ENCODE assay signal across 25 cellular contexts in the genomic region with DNA sequence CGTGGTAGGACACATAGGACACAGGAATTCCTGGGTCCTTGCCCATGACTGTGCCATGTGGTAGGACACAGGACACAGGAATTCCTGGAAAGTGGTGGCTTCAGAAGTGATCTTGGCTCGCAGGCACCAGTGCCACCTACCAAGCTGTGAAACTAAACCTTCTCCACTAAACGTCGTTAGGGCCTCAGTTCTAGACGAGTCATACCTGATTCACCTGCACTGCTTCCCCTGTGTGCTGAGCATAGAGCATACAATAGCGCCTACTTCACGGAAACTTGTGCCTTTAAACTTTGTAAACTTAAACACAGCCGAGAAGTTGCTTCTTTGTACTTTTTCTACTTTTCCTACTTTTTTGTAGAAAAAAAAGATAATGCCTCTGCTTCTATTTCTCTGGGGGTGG. TPM values are rescaled to one million over a fixed set of nuclear protein-coding genes. Genes with fewer than 3 reads are reported as not detected.
A peak's percentile ranks its signal among the peaks of the same experiment; 100 is the strongest.
DNase-seq lines count a peak whose midpoint lies in the region; ATAC-seq, FAIRE-seq and TF ChIP-seq lines count a peak whose summit lies in the region.
"Had no signal": no experiment of that assay in that cellular context is flagged by ENCODE, and none has a peak within 500 bp of the region (broad histone marks: within the 10 kb centered on the region; RNA-seq: fewer than 3 reads in every experiment).

No MANE protein-coding gene starts in this region.

- H2BK12ac ChIP-seq in H1 (ENCODE audit: low read depth, low read length): no peak overlapping the region

- no peak overlapping the region for H3K23ac ChIP-seq in H1 (ENCODE audit: insufficient read length)

- peaks cover 18% of the 10 kb centered on the region for H3K4me1 Mint-ChIP-seq in stimulated activated naive CD8-positive, alpha-beta T cell treated with anti-CD3 and anti-CD28 coated beads, Interleukin-15, amount 100 ng/mL, for 72 hours
- H3K4me1 Mint-ChIP-seq: CD8-positive, alpha-beta memory T cell had no signal

- no peaks in the 10 kb centered on the region; the same call in 1 of the 2 replicates for H3K23me2 ChIP-seq in H1 (ENCODE audit: low read depth, low read length)

- H3K18ac ChIP-seq in H1 (ENCODE audit: extremely low read depth, low read length): no peak overlapping the region

- peak; percentile 25 to 50 for ATAC-seq in activated CD4-positive, CD25-positive, alpha-beta regulatory T cell treated with anti-CD3 and anti-CD28 coated beads, Interleukin-2, amount 50 U/mL, for 24 hours
- peak; percentile 63 for ATAC-seq in stimulated activated naive CD8-positive, alpha-beta T cell treated with anti-CD3 and anti-CD28 coated beads, Interleukin-15, Interleukin-2, amounts not matched to agents 100 U/mL and 50 U/mL, for 24 hours
- ATAC-seq in stimulated activated naive CD8-positive, alpha-beta T cell treated with anti-CD3 and anti-CD28 coated beads, Interleukin-15, amount 100 ng/mL, for 72 hours: no peak
- ATAC-seq: GM23338, HepG2 had no signal

- POLR2A ChIA-PET in H1 (lab: Charles Lee; ENCODE audit: partially characterized antibody): no interaction called here

- no peak for TF ChIP-seq RAD21 in H1 (IDR thresholded peaks at IDR 0.05 in 1 of 2, conservative IDR thresholded peaks at IDR 0.05 in 1 of 2; ENCODE audit: low read depth in 2 of 2, low read length in 2 of 2)

- TF ChIP-seq CTCF in H1 (IDR thresholded peaks at IDR 0.05; ENCODE audit: control extremely low read depth in 1 of 3, insufficient read depth in 1 of 3, low read depth in 1 of 3, low read length in 3 of 3) (no peak), tibial nerve (IDR thresholded peaks at IDR 0.05) (no peak), smooth muscle cell (IDR thresholded peaks at IDR 0.05; ENCODE audit: borderline replicate concordance, insufficient read depth, poor library complexity, severe bottlenecking) (no peak), BE2C (IDR thresholded peaks at IDR 0.05; ENCODE audit: low read depth, low read length) (no peak)

- H3K79me2 ChIP-seq in H1 (ENCODE audit: control insufficient read depth in 1 of 2, insufficient read depth in 2 of 2, low read length in 2 of 2) (no peaks in the 10 kb centered on the region), smooth muscle cell (ENCODE audit: low read depth) (no peaks in the 10 kb centered on the region)

- CTCF ChIA-PET in H1 (lab: Charles Lee; ENCODE audit: partially characterized antibody): no interaction called here

- no peak overlapping the region for H4K5ac ChIP-seq in H1 (ENCODE audit: insufficient read length, low read depth, low read length)

- H3K27ac ChIP-seq in H1 (ENCODE audit: low read depth, low read length) (no peak overlapping the region), tibial nerve (peak overlapping the region; percentile 56 to 88 (median 64)), smooth muscle cell (ENCODE audit: low read depth) (no peak overlapping the region)
- H3K27ac ChIP-seq: 22Rv1, C4-2B, HL-60, Peyer's patch had no signal

- FAIRE-seq in H1 (lab: Jason Lieb, UNC): no peak
- FAIRE-seq: G401.6, GM12892, GM18507, HepG2 had no signal

- no peak overlapping the region for H3K56ac ChIP-seq in H1 (replicated peaks; ENCODE audit: insufficient read length, low read depth, low read length)

- H3K27ac Mint-ChIP-seq in stimulated activated naive CD8-positive, alpha-beta T cell treated with anti-CD3 and anti-CD28 coated beads, Interleukin-15, amount 100 ng/mL, for 72 hours: no peak overlapping the region
- H3K27ac Mint-ChIP-seq: CD8-positive, alpha-beta memory T cell; GM23338 had no signal

- H3K36me3 ChIP-seq in H1 (ENCODE audit: control insufficient read depth in 2 of 4, insufficient read depth in 4 of 4, low read length in 3 of 4) (peaks cover 0 to 6% (median 0%) of the 10 kb centered on the region in 4 experiments; a peak in 1 of 8 replicates), tibial nerve (peaks cover 0 to 8% (median 0%) of the 10 kb centered on the region in 3 donors), smooth muscle cell (ENCODE audit: low read depth) (no peaks in the 10 kb centered on the region), BE2C (no peaks in the 10 kb centered on the region)
- H3K36me3 ChIP-seq: Peyer's patch had no signal

- no peak for DNase-seq in activated CD4-positive, CD25-positive, alpha-beta regulatory T cell treated with anti-CD3 and anti-CD28 coated beads, Interleukin-2, amount 50 U/mL, for 72 hours
- no peak for DNase-seq in stimulated activated naive CD8-positive, alpha-beta T cell treated with anti-CD3 and anti-CD28 coated beads, Interleukin-15, Interleukin-2, amounts not matched to agents 100 U/mL and 50 U/mL, for 24 hours
- no peak for DNase-seq in stimulated activated naive CD8-positive, alpha-beta T cell treated with anti-CD3 and anti-CD28 coated beads, Interleukin-15, amount 100 ng/mL, for 72 hours
- DNase-seq in H1 (ENCODE audit: low read depth in 1 of 2, low spot score in 2 of 2): no peak
- DNase-seq in tibial nerve (ENCODE audit: low spot score in 2 of 2): no peak
- no peak for DNase-seq in smooth muscle cell (lab: John Stamatoyannopoulos, UW; ENCODE audit: unreplicated experiment)
- DNase-seq in BE2C: no peak
- DNase-seq: ACHN; CD8-positive, alpha-beta memory T cell; HCEC 1CT; KBM-7; NCI-H1092; NCI-H1436 treated with DMSO at 0.1 percent for 48 hours; NCI-H1930; NCI-H748 treated with DMSO at 0.1 percent for 48 hours; Peyer's patch had no signal

- no peak overlapping the region for H2BK5ac ChIP-seq in H1 (ENCODE audit: low read depth, low read length)

- peaks cover 12% of the 10 kb centered on the region for H3K27me3 Mint-ChIP-seq in stimulated activated naive CD8-positive, alpha-beta T cell treated with anti-CD3 and anti-CD28 coated beads, Interleukin-15, amount 100 ng/mL, for 72 hours

- H2BK20ac ChIP-seq in H1 (ENCODE audit: low read length): no peak overlapping the region

- H3K14ac ChIP-seq in H1 (ENCODE audit: insufficient read length): no peak overlapping the region

- H2AFZ ChIP-seq in H1 (ENCODE audit: low read length) (no peak overlapping the region), smooth muscle cell (ENCODE audit: low read depth) (no peak overlapping the region)
- H2AFZ ChIP-seq: GM23338 had no signal

- no peaks in the 10 kb centered on the region for H3K9me3 ChIP-seq in H1 (ENCODE audit: insufficient read depth in 2 of 2, low read depth in 1 of 2, low read length in 1 of 2)
- no peaks in the 10 kb centered on the region for H3K9me3 ChIP-seq in tibial nerve
- no peaks in the 10 kb centered on the region for H3K9me3 ChIP-seq in smooth muscle cell (replicated peaks; ENCODE audit: low read depth)
- H3K9me3 ChIP-seq in BE2C: no peaks in the 10 kb centered on the region
- H3K9me3 ChIP-seq: Peyer's patch had no signal

- H3K4me3 ChIP-seq in H1 (ENCODE audit: extremely low read depth in 1 of 4, insufficient read depth in 2 of 4, low read depth in 3 of 4, low read length in 4 of 4): no peak overlapping the region
- H3K4me3 ChIP-seq in tibial nerve: peak overlapping the region in 1 of 4 donors; percentile 8
- H3K4me3 ChIP-seq in smooth muscle cell: no peak overlapping the region
- H3K4me3 ChIP-seq in BE2C (ENCODE audit: low read depth, low read length): no peak overlapping the region
- H3K4me3 ChIP-seq: GM23338, Peyer's patch had no signal

- no peak overlapping the region for H4K91ac ChIP-seq in H1 (replicated peaks; ENCODE audit: insufficient read length, low read length)

- peaks cover 0 to 9% (median 5%) of the 10 kb centered on the region in 4 experiments; a peak in 6 of 7 replicates for H3K4me1 ChIP-seq in H1 (replicated peaks in 1 of 4; ENCODE audit: control insufficient read depth in 3 of 4, insufficient read depth in 4 of 4, low read length in 3 of 4)
- peaks cover 0 to 78% (median 29%) of the 10 kb centered on the region in 4 donors for H3K4me1 ChIP-seq in tibial nerve
- peaks cover 5% of the 10 kb centered on the region for H3K4me1 ChIP-seq in smooth muscle cell (ENCODE audit: low read depth)
- H3K4me1 ChIP-seq in BE2C: peaks cover 5% of the 10 kb centered on the region; the same call in 1 of the 2 replicates

- no peak overlapping the region for H2BK15ac ChIP-seq in H1 (ENCODE audit: low read length)

- H4K20me1 ChIP-seq in H1 (replicated peaks in 1 of 2; ENCODE audit: control insufficient read depth in 1 of 2, insufficient read depth in 2 of 2, low read length in 2 of 2): peaks cover 3 to 4% of the 10 kb centered on the region in 2 experiments
- no peaks in the 10 kb centered on the region for H4K20me1 ChIP-seq in smooth muscle cell (ENCODE audit: low read depth)

- H3K4me2 ChIP-seq in H1 (ENCODE audit: insufficient read depth in 1 of 2, low read depth in 2 of 2, low read length in 2 of 2) (no peak overlapping the region), smooth muscle cell (no peak overlapping the region)
- H3K4me2 ChIP-seq: GM23338 had no signal

- H2AK5ac ChIP-seq in H1 (ENCODE audit: low read depth, low read length): no peak overlapping the region

- peak overlapping the region; percentile 85; the same call in 1 of the 2 replicates for H4K8ac ChIP-seq in H1 (ENCODE audit: extremely low read depth, insufficient read depth, low read length)

- H3K4ac ChIP-seq in H1 (replicated peaks; ENCODE audit: insufficient read length, low read depth, low read length): no peak overlapping the region

- H3K9ac ChIP-seq in H1 (replicated peaks in 1 of 4; ENCODE audit: extremely low read depth in 1 of 4, low read depth in 3 of 4, low read length in 3 of 4): no peak overlapping the region
- no peak overlapping the region for H3K9ac ChIP-seq in smooth muscle cell (ENCODE audit: low read depth)

- H2BK120ac ChIP-seq in H1 (replicated peaks; ENCODE audit: low read depth, low read length): no peak overlapping the region

- TF ChIP-seq EP300 in H1 (IDR thresholded peaks at IDR 0.05; ENCODE audit: borderline replicate concordance in 1 of 2, low read depth in 2 of 2, low read length in 2 of 2) (no peak), tibial nerve (IDR thresholded peaks at IDR 0.05) (no peak)

- H3K27me3 ChIP-seq in H1 (replicated peaks in 1 of 4; ENCODE audit: control insufficient read depth in 3 of 4, extremely low read depth in 1 of 4, insufficient read depth in 3 of 4, low read length in 3 of 4) (peaks cover 14 to 20% (median 17%) of the 10 kb centered on the region in 4 experiments; a peak in 6 of 7 replicates), tibial nerve (peaks cover 0 to 23% of the 10 kb centered on the region in 2 donors), smooth muscle cell (ENCODE audit: low read depth) (peaks cover 7% of the 10 kb centered on the region), BE2C (peaks cover 97% of the 10 kb centered on the region)

- H3K4me3 Mint-ChIP-seq in stimulated activated naive CD8-positive, alpha-beta T cell treated with anti-CD3 and anti-CD28 coated beads, Interleukin-15, amount 100 ng/mL, for 72 hours: no peak overlapping the region
- H3K4me3 Mint-ChIP-seq: GM23338 had no signal

- 85% methylated on average over 8 of the region's 8 CpGs; no CpG with 5 or more reads in 1 of the 2 experiments for WGBS in H1 (ENCODE audit: extremely low coverage in 1 of 2, insufficient coverage in 1 of 2, insufficient read length in 1 of 2, insufficient replicate concordance in 2 of 2, low coverage in 1 of 2, low lambda C conversion rate in 2 of 2, missing lambda C conversion rate in 1 of 2), 2 experiments
- WGBS in tibial nerve, 2 donors: 64 to 74% methylated on average over 8 of the region's 8 CpGs
- 92% methylated on average over 8 of the region's 8 CpGs for WGBS in smooth muscle cell (ENCODE audit: low lambda C conversion rate)

- H3K79me1 ChIP-seq in H1 (ENCODE audit: low read depth, low read length): peaks cover 2% of the 10 kb centered on the region; the same call in 1 of the 2 replicates

- TF ChIP-seq POLR2A in H1 (IDR thresholded peaks at IDR 0.05; ENCODE audit: control extremely low read depth in 1 of 2, low read depth in 2 of 2, low read length in 2 of 2): no peak
- TF ChIP-seq POLR2A in tibial nerve (IDR thresholded peaks at IDR 0.05): no peak

- no peaks in the 10 kb centered on the region for H3K9me3 Mint-ChIP-seq in stimulated activated naive CD8-positive, alpha-beta T cell treated with anti-CD3 and anti-CD28 coated beads, Interleukin-15, amount 100 ng/mL, for 72 hours
- H3K9me3 Mint-ChIP-seq: CD8-positive, alpha-beta memory T cell; GM23338 had no signal

- no peaks in the 10 kb centered on the region for H3F3A ChIP-seq in smooth muscle cell (ENCODE audit: low read depth)

RNA-seq across cellular contexts. Expression of gene SOX8, which starts 4.8 kb away (rescaled TPM):
- total RNA-seq in H1 (2021; fragmentation: NEBNext Ultra II Directional; extraction: Animal tissue kit (Norgen Biotek cat#: 25700)): 5.7 and 6.4 TPM in 2 replicates
- polyA plus RNA-seq in H1 (2011; rRNA removed) (2.2 and 4.5 TPM in 2 replicates), smooth muscle cell (2.9 and 3.5 TPM in 2 replicates)
- 3.4 TPM for polyA plus RNA-seq in H1 (2011; cell fraction: cytosol; rRNA removed)
- 6.4 TPM for polyA plus RNA-seq in H1 (2011; cell fraction: nucleus; rRNA removed)
- 2.6 to 3.6 TPM (median 3.4 TPM) in 4 replicates for polyA plus RNA-seq in H1 (2012, experiment 1 of 2)
- 3.8 TPM for polyA plus RNA-seq in H1 (2012, experiment 2 of 2)
- polyA plus RNA-seq in H1 (2013, experiment 1 of 2): 4.4 TPM
- polyA plus RNA-seq in H1 (2013, experiment 2 of 2): 4.6 TPM
- 0.51 and 1.2 TPM in 2 replicates for polyA minus RNA-seq in H1 (2011; rRNA and poly(A)+ RNA removed)
- 1.8 TPM for polyA minus RNA-seq in H1 (2011; cell fraction: cytosol; rRNA and poly(A)+ RNA removed)
- 3.5 TPM for polyA minus RNA-seq in H1 (2011; cell fraction: nucleus; rRNA and poly(A)+ RNA removed)
- total RNA-seq in tibial nerve (10 to 100 TPM; 51.3 to 74.5 (median 66.3) TPM), smooth muscle cell (1.8 and 4.2 TPM in 2 replicates)
- polyA plus RNA-seq in BE2C (2012; ENCODE audit: insufficient read depth, insufficient read length, low read depth): not detected

RNA-seq across cellular contexts. Expression of gene LMF1, which starts 15.6 kb away (rescaled TPM):
- total RNA-seq in H1 (2021; fragmentation: NEBNext Ultra II Directional; extraction: Animal tissue kit (Norgen Biotek cat#: 25700)): 3.5 and 5.1 TPM in 2 replicates
- polyA plus RNA-seq in H1 (2011; rRNA removed): 9.0 and 9.1 TPM in 2 replicates
- polyA plus RNA-seq in H1 (2011; cell fraction: cytosol; rRNA removed): 3.9 TPM
- polyA plus RNA-seq in H1 (2011; cell fraction: nucleus; rRNA removed): 13.2 TPM
- 3.0 to 6.8 TPM (median 5.8 TPM) in 4 replicates for polyA plus RNA-seq in H1 (2012, experiment 1 of 2)
- polyA plus RNA-seq in H1 (2012, experiment 2 of 2): 4.3 TPM
- 4.6 TPM for polyA plus RNA-seq in H1 (2013, experiment 1 of 2)
- 4.0 TPM for polyA plus RNA-seq in H1 (2013, experiment 2 of 2)
- 9.2 and 12.6 TPM in 2 replicates for polyA minus RNA-seq in H1 (2011; rRNA and poly(A)+ RNA removed)
- 2.3 TPM for polyA minus RNA-seq in H1 (2011; cell fraction: cytosol; rRNA and poly(A)+ RNA removed)
- polyA minus RNA-seq in H1 (2011; cell fraction: nucleus; rRNA and poly(A)+ RNA removed): 11.4 TPM
- 10 to 100 TPM; 24.5 to 58.5 (median 31.8) TPM for total RNA-seq in tibial nerve
- 17.1 and 25.3 TPM in 2 replicates for total RNA-seq in smooth muscle cell
- 29.8 and 33.2 TPM in 2 replicates for polyA plus RNA-seq in smooth muscle cell
- 4.3 TPM for polyA plus RNA-seq in BE2C (2012; ENCODE audit: insufficient read depth, insufficient read length, low read depth)

Comparison
In these comparisons a context has a peak if more than half of its experiments do, and no peak if none do; other contexts are left out.
1. H3K27ac ChIP-seq: peak in tibial nerve (4 of 4); none in H1 (single experiment) and smooth muscle cell (single experiment).